ENCODE assay signal across 13 cellular contexts in genomic region chr4:992297-993110, GRCh38. TPM values are rescaled to one million over a fixed set of nuclear protein-coding genes. Genes with fewer than 3 reads are reported as not detected.
DNase-seq lines count a peak whose midpoint lies in the region; ATAC-seq, FAIRE-seq and TF ChIP-seq lines count a peak whose summit lies in the region.
"Had no signal": no experiment of that assay in that cellular context is flagged by ENCODE, and none has a peak within 500 bp of the region (broad histone marks: within the 10 kb centered on the region; RNA-seq: fewer than 3 reads in every experiment).

No MANE protein-coding gene starts in this region.

- H3K4me1 ChIP-seq in right cardiac atrium (ENCODE audit: control insufficient read depth, insufficient read depth, low read length) (no peaks in the 10 kb centered on the region), prostate gland (replicated peaks) (peaks cover 14% of the 10 kb centered on the region)

- TF ChIP-seq CTCF in prostate gland (IDR thresholded peaks at IDR 0.05) = no peak

- TF ChIP-seq POLR2A in prostate gland (IDR thresholded peaks at IDR 0.05) = no peak

- no peaks in the 10 kb centered on the region for H3K27me3 ChIP-seq in right cardiac atrium (ENCODE audit: control insufficient read depth, insufficient read depth)
- H3K27me3 ChIP-seq in prostate gland (replicated peaks; ENCODE audit: insufficient read depth) = no peaks in the 10 kb centered on the region

- ATAC-seq in right cardiac atrium = peak; percentile 25 to 52
- no peak for ATAC-seq in GM21390 (IDR thresholded peaks at IDR 0.05; ENCODE audit: unreplicated experiment)

- H3K27ac ChIP-seq in right cardiac atrium (ENCODE audit: low read length) (no peak overlapping the region), prostate gland (peak overlapping the region; percentile 17 to 70)

- WGBS in right cardiac atrium = 76% methylated on average over 25 of the region's 25 CpGs
- 55% methylated on average over 15 of the region's 25 CpGs for WGBS in prostate gland

- no peak overlapping the region for H3K4me3 ChIP-seq in right cardiac atrium (ENCODE audit: low read length)
- no peak overlapping the region for H3K4me3 ChIP-seq in prostate gland

- FAIRE-seq in G401.6 (lab: Jason Lieb, UNC) (peak; percentile 84), RCC 7860 (lab: Jason Lieb, UNC) (peak; percentile 89)

- peak; percentile 94 for DNase-seq in RCC 7860 (ENCODE audit: low spot score)
- peak; percentile 34 to 60 (median 53) for DNase-seq in right cardiac atrium
- DNase-seq in prostate gland (ENCODE audit: low spot score) = no peak
- no peak for DNase-seq in NCI-H2081 (lab: John Stamatoyannopoulos, UW)
- DNase-seq in NCI-H774 (lab: John Stamatoyannopoulos, UW) = no peak
- no peak for DNase-seq in activated CD8-positive, alpha-beta memory T cell treated with anti-CD3 and anti-CD28 coated beads, Interleukin-2, amount 50 U/mL, for 4 hours
- DNase-seq: DMS79; HFFc6; NCI-H2081 treated with DMSO at 0.1 percent for 48 hours; stimulated activated CD4-positive, alpha-beta T cell treated with anti-CD3 and anti-CD28 coated beads, Interleukin-2, amount 100 ng/mL, for 48 hours had no signal

- no peaks in the 10 kb centered on the region for H3K36me3 ChIP-seq in prostate gland

- intact Hi-C loops in right cardiac atrium (cut with DNase I) = no loop called here
- intact Hi-C loops in prostate gland (cut with DNase I) = no loop called here

- no peaks in the 10 kb centered on the region for H3K9me3 ChIP-seq in right cardiac atrium (ENCODE audit: control insufficient read depth, low read length)
- H3K9me3 ChIP-seq in prostate gland = no peaks in the 10 kb centered on the region

RNA-seq across cellular contexts. Expression of gene SLC26A1, which starts 0.7 kb away (rescaled TPM):
- total RNA-seq in right cardiac atrium = under 1 TPM in 2 of 4 donors, not detected in 2; 0.36 to 0.37 TPM
- 0.34 TPM for polyA plus RNA-seq in right cardiac atrium
- under 1 TPM; 0.27 to 0.34 TPM for total RNA-seq in prostate gland
- total RNA-seq: activated CD8-positive, alpha-beta memory T cell treated with anti-CD3 and anti-CD28 coated beads for 36 hours had no signal

RNA-seq across cellular contexts. Expression of gene IDUA, which starts 5.7 kb away (rescaled TPM):
- total RNA-seq in right cardiac atrium (10 to 100 TPM; 14.7 to 17.4 (median 17.1) TPM), prostate gland (10 to 100 TPM; 53.6 to 56.8 TPM)
- polyA plus RNA-seq in right cardiac atrium = 8.5 TPM

RNA-seq across cellular contexts. Expression of gene FGFRL1, which starts 18.9 kb away (rescaled TPM):
- total RNA-seq in right cardiac atrium (10 to 100 TPM; 17.4 to 21.7 (median 20.3) TPM), prostate gland (10 to 100 TPM; 26.6 to 29.4 TPM)
- 19.2 TPM for polyA plus RNA-seq in right cardiac atrium

RNA-seq across cellular contexts. Expression of gene DGKQ, which starts 19.1 kb away (rescaled TPM):
- 1 to 10 TPM; 4.5 to 4.9 (median 4.6) TPM for total RNA-seq in right cardiac atrium
- polyA plus RNA-seq in right cardiac atrium = 3.6 TPM
- total RNA-seq in prostate gland = 10 to 100 TPM; 10.4 to 17.1 TPM

Comparison
In these comparisons a context has a peak if more than half of its experiments do, and no peak if none do; other contexts are left out.
1. DNase-seq: peak in RCC 7860 (single experiment) and right cardiac atrium (3 of 3); none in prostate gland (single experiment), NCI-H2081 (0 of 2), NCI-H774 (single experiment) and activated CD8-positive, alpha-beta memory T cell treated with anti-CD3 and anti-CD28 coated beads, Interleukin-2, amount 50 U/mL, for 4 hours (single experiment).